10 cellular contexts compared by ENCODE assay signal in genomic region chr1:8602471-8603219, GRCh38.
A peak's percentile ranks its signal among the peaks of the same experiment; 100 is the strongest.
DNase-seq lines count a peak whose midpoint lies in the region; ATAC-seq lines count a peak whose summit lies in the region.
"Had no signal": no experiment of that assay in that cellular context is flagged by ENCODE, and none has a peak within 500 bp of the region (broad histone marks: within the 10 kb centered on the region; RNA-seq: fewer than 3 reads in every experiment).

No MANE protein-coding gene starts in this region.

- DNase-seq in activated CD8-positive, alpha-beta memory T cell treated with anti-CD3 and anti-CD28 coated beads, Interleukin-2, amount 10 ng/mL, durations not matched to agents 7 days and 5 days = peak; percentile 59
- no peak for DNase-seq in activated CD8-positive, alpha-beta memory T cell treated with anti-CD3 and anti-CD28 coated beads for 24 hours
- peak; percentile 32 for DNase-seq in T-helper 2 cell treated with Interferon-gamma antibody and Interleukin-4, amounts not matched to agents 5 μg/mL and 100 μg/mL, for 36 hours (ENCODE audit: low spot score)
- DNase-seq in effector memory CD8-positive, alpha-beta T cell = peak in 1 of 3 experiments; percentile 2
- no peak for DNase-seq in stimulated activated naive CD8-positive, alpha-beta T cell treated with anti-CD3 and anti-CD28 coated beads, Interleukin-15, Interleukin-2, amounts not matched to agents 100 U/mL and 50 U/mL, for 24 hours
- DNase-seq in NOMO-1 treated with DMSO at 0.1 percent for 48 hours (lab: John Stamatoyannopoulos, UW; ENCODE audit: unreplicated experiment) (no peak), NCI-H146 treated with DMSO at 0.1 percent for 48 hours (lab: John Stamatoyannopoulos, UW; ENCODE audit: unreplicated experiment) (no peak)

- H3K36me3 Mint-ChIP-seq in activated CD8-positive, alpha-beta memory T cell treated with anti-CD3 and anti-CD28 coated beads, Interleukin-2, amount 10 ng/mL, durations not matched to agents 7 days and 5 days = peaks cover 9% of the 10 kb centered on the region
- peaks cover 20% of the 10 kb centered on the region for H3K36me3 Mint-ChIP-seq in T-helper 2 cell treated with Interferon-gamma antibody and Interleukin-4, amounts not matched to agents 5 μg/mL and 100 μg/mL, for 36 hours (ENCODE audit: low read depth)
- H3K36me3 Mint-ChIP-seq in effector memory CD8-positive, alpha-beta T cell (ENCODE audit: insufficient read depth) = peaks cover 3% of the 10 kb centered on the region

- H3K27me3 Mint-ChIP-seq in activated CD8-positive, alpha-beta memory T cell treated with anti-CD3 and anti-CD28 coated beads, Interleukin-2, amount 10 ng/mL, durations not matched to agents 7 days and 5 days = no peaks in the 10 kb centered on the region
- H3K27me3 Mint-ChIP-seq in T-helper 2 cell treated with Interferon-gamma antibody and Interleukin-4, amounts not matched to agents 5 μg/mL and 100 μg/mL, for 36 hours (ENCODE audit: low read depth) = no peaks in the 10 kb centered on the region
- no peaks in the 10 kb centered on the region for H3K27me3 Mint-ChIP-seq in effector memory CD8-positive, alpha-beta T cell

- H3K4me1 Mint-ChIP-seq in activated CD8-positive, alpha-beta memory T cell treated with anti-CD3 and anti-CD28 coated beads, Interleukin-2, amount 10 ng/mL, durations not matched to agents 7 days and 5 days = peaks cover 40% of the 10 kb centered on the region
- peaks cover 55% of the 10 kb centered on the region for H3K4me1 Mint-ChIP-seq in T-helper 2 cell treated with Interferon-gamma antibody and Interleukin-4, amounts not matched to agents 5 μg/mL and 100 μg/mL, for 36 hours (ENCODE audit: low read depth)
- peaks cover 18 to 40% of the 10 kb centered on the region in 2 donors for H3K4me1 Mint-ChIP-seq in effector memory CD8-positive, alpha-beta T cell (ENCODE audit: low read depth in 2 of 2)

- no peaks in the 10 kb centered on the region for H3K9me3 Mint-ChIP-seq in activated CD8-positive, alpha-beta memory T cell treated with anti-CD3 and anti-CD28 coated beads, Interleukin-2, amount 10 ng/mL, durations not matched to agents 7 days and 5 days (ENCODE audit: low read depth)
- H3K9me3 Mint-ChIP-seq in T-helper 2 cell treated with Interferon-gamma antibody and Interleukin-4, amounts not matched to agents 5 μg/mL and 100 μg/mL, for 36 hours = peaks cover 4% of the 10 kb centered on the region
- H3K9me3 Mint-ChIP-seq in effector memory CD8-positive, alpha-beta T cell = no peaks in the 10 kb centered on the region
- H3K9me3 Mint-ChIP-seq: nephron had no signal

- peak; percentile 40 for ATAC-seq in activated CD8-positive, alpha-beta memory T cell treated with anti-CD3 and anti-CD28 coated beads, Interleukin-2, amount 10 ng/mL, durations not matched to agents 7 days and 5 days
- peak; percentile 63 for ATAC-seq in effector memory CD8-positive, alpha-beta T cell (replicated peaks)
- ATAC-seq in stimulated activated naive CD8-positive, alpha-beta T cell treated with anti-CD3 and anti-CD28 coated beads, Interleukin-15, Interleukin-2, amounts not matched to agents 100 U/mL and 50 U/mL, for 24 hours = peak; percentile 25
- ATAC-seq in HG03135 (IDR thresholded peaks at IDR 0.05; ENCODE audit: unreplicated experiment) = no peak
- ATAC-seq: HCT116 had no signal

- peak overlapping the region; percentile 46 for H3K4me3 Mint-ChIP-seq in activated CD8-positive, alpha-beta memory T cell treated with anti-CD3 and anti-CD28 coated beads, Interleukin-2, amount 10 ng/mL, durations not matched to agents 7 days and 5 days
- H3K4me3 Mint-ChIP-seq in T-helper 2 cell treated with Interferon-gamma antibody and Interleukin-4, amounts not matched to agents 5 μg/mL and 100 μg/mL, for 36 hours = peak overlapping the region; percentile 88
- peak overlapping the region; percentile 67 to 77 for H3K4me3 Mint-ChIP-seq in effector memory CD8-positive, alpha-beta T cell
- H3K4me3 Mint-ChIP-seq: nephron had no signal

- CTCF ChIA-PET in activated CD8-positive, alpha-beta memory T cell treated with anti-CD3 and anti-CD28 coated beads, Interleukin-2, amount 10 ng/mL, durations not matched to agents 7 days and 5 days (lab: Charles Lee) = interaction anchor here (0.7 to 2.0 kb wide), 4 partner anchors 41 to 861 kb away, joined by 3 to 10 read pairs (median 4); no protein-coding TSS in a partner anchor

- H3K27ac Mint-ChIP-seq in activated CD8-positive, alpha-beta memory T cell treated with anti-CD3 and anti-CD28 coated beads, Interleukin-2, amount 10 ng/mL, durations not matched to agents 7 days and 5 days = peak overlapping the region; percentile 95
- H3K27ac Mint-ChIP-seq in T-helper 2 cell treated with Interferon-gamma antibody and Interleukin-4, amounts not matched to agents 5 μg/mL and 100 μg/mL, for 36 hours = peak overlapping the region; percentile 86
- peak overlapping the region; percentile 80 to 96 for H3K27ac Mint-ChIP-seq in effector memory CD8-positive, alpha-beta T cell

Comparison
In these comparisons a context has a peak if more than half of its experiments do, and no peak if none do; other contexts are left out.
1. DNase-seq: peak in activated CD8-positive, alpha-beta memory T cell treated with anti-CD3 and anti-CD28 coated beads, Interleukin-2, amount 10 ng/mL, durations not matched to agents 7 days and 5 days (single experiment) and T-helper 2 cell treated with Interferon-gamma antibody and Interleukin-4, amounts not matched to agents 5 μg/mL and 100 μg/mL, for 36 hours (single experiment); none in activated CD8-positive, alpha-beta memory T cell treated with anti-CD3 and anti-CD28 coated beads for 24 hours (single experiment), stimulated activated naive CD8-positive, alpha-beta T cell treated with anti-CD3 and anti-CD28 coated beads, Interleukin-15, Interleukin-2, amounts not matched to agents 100 U/mL and 50 U/mL, for 24 hours (single experiment), NOMO-1 treated with DMSO at 0.1 percent for 48 hours (single experiment) and NCI-H146 treated with DMSO at 0.1 percent for 48 hours (single experiment).
2. Peak in every context shown above with its lines, with median percentiles within 50 percentile points of each other: H3K27ac Mint-ChIP-seq and H3K4me3 Mint-ChIP-seq.